Comparison of ENCODE assay signal across 8 cellular contexts in genomic region chr19:1856345-1856697, GRCh38. TPM values are rescaled to one million over a fixed set of nuclear protein-coding genes. Genes with fewer than 3 reads are reported as not detected.
A peak's percentile ranks its signal among the peaks of the same experiment; 100 is the strongest.
DNase-seq lines count a peak whose midpoint lies in the region; ATAC-seq and TF ChIP-seq lines count a peak whose summit lies in the region.

No MANE protein-coding gene starts in this region.

- H3K9ac ChIP-seq in HUES6 (ENCODE audit: low read length) (peak overlapping the region; percentile 58), mammary epithelial cell (ENCODE audit: insufficient read depth, low read length) (no peak overlapping the region), muscle layer of colon (ENCODE audit: low read length) (peak overlapping the region; percentile 21)

- H3K4me1 ChIP-seq in A673 (ENCODE audit: insufficient read depth, low read length, poor library complexity, severe bottlenecking) (peaks cover 96% of the 10 kb centered on the region), HUES6 (ENCODE audit: control insufficient read depth, insufficient read depth, low read length) (peaks cover 70% of the 10 kb centered on the region), mammary epithelial cell (ENCODE audit: insufficient read depth, low read length) (peaks cover 83% of the 10 kb centered on the region), muscle layer of colon (ENCODE audit: insufficient read depth, low read length) (peaks cover 44% of the 10 kb centered on the region)

- peaks cover 98% of the 10 kb centered on the region for H3K79me2 ChIP-seq in mammary epithelial cell (ENCODE audit: insufficient read depth, low read length)

- H3K9me3 ChIP-seq in A673 (ENCODE audit: low read depth, low read length, poor library complexity, severe bottlenecking) (no peaks in the 10 kb centered on the region), HUES6 (ENCODE audit: control insufficient read depth, insufficient read depth, low read depth, low read length) (no peaks in the 10 kb centered on the region), mammary epithelial cell (replicated peaks; ENCODE audit: insufficient read depth, low read length) (no peaks in the 10 kb centered on the region), muscle layer of colon (ENCODE audit: low read length) (no peaks in the 10 kb centered on the region)

- H3K4me2 ChIP-seq in mammary epithelial cell (ENCODE audit: insufficient read depth, low read depth, low read length) = peak overlapping the region; percentile 96

- dilution Hi-C loops in mammary epithelial cell (cut with HindIII; ENCODE audit: low sequenced_read_pairs) = no loop called here

- H3K4me3 ChIP-seq in A673 (ENCODE audit: low read depth, low read length, poor library complexity, severe bottlenecking) (peak overlapping the region; percentile 43), HUES6 (ENCODE audit: low read depth, low read length) (peak overlapping the region; percentile 73), mammary epithelial cell (replicated peaks in 1 of 3; ENCODE audit: insufficient read depth in 1 of 3, low read depth in 2 of 3, low read length in 3 of 3) (peak overlapping the region in 2 of 3 experiments; percentile 6 to 28), muscle layer of colon (ENCODE audit: low read depth in 1 of 2, low read length in 2 of 2) (peak overlapping the region in 1 of 2 donors; percentile 43)

- intact Hi-C loops in A673 (cut with micrococcal nuclease; ENCODE audit: unreplicated experiment) (loop anchor here (5.0 kb wide), 1 partner anchor 589 kb away; the partner anchor contains the start of gene CIRBP), mammary epithelial cell (cut with micrococcal nuclease) (no loop called here)

- H4K20me1 ChIP-seq in mammary epithelial cell (ENCODE audit: insufficient read depth, low read length) = peaks cover 7% of the 10 kb centered on the region

- ATAC-seq in GM21717 (IDR thresholded peaks at IDR 0.05; ENCODE audit: unreplicated experiment) = no peak

- CTCF ChIA-PET in A673 (lab: Charles Lee) (interaction anchor here (0.5 kb wide), 1 partner anchor 8 kb away, joined by 6 read pairs; no protein-coding TSS in a partner anchor), mammary epithelial cell (lab: Charles Lee; ENCODE audit: low non-redundant PET) (no interaction called here)

- DNase-seq in A673 (ENCODE audit: low spot score) = no peak
- DNase-seq in mammary epithelial cell = no peak
- no peak for DNase-seq in inferior parietal cortex (ENCODE audit: extremely low spot score)
- DNase-seq in NCI-H1930 (lab: John Stamatoyannopoulos, UW) = no peak
- DNase-seq in H4 (ENCODE audit: low spot score) = no peak

- WGBS in mammary epithelial cell (ENCODE audit: low coverage, missing lambda C conversion rate) = 76% methylated on average over 6 of the region's 6 CpGs

- H3K27ac ChIP-seq in A673 (ENCODE audit: low read depth, low read length, poor library complexity, severe bottlenecking) (peak overlapping the region; percentile 80), HUES6 (ENCODE audit: low read depth, low read length) (peak overlapping the region; percentile 18; the same call in 1 of the 2 replicates), mammary epithelial cell (ENCODE audit: insufficient read depth, low read depth, low read length) (no peak overlapping the region), muscle layer of colon (ENCODE audit: low read depth, low read length) (peak overlapping the region; percentile 21)

- POLR2A ChIA-PET in A673 (lab: Charles Lee; ENCODE audit: low non-redundant PET) = no interaction called here

- H3K36me3 ChIP-seq in A673 (ENCODE audit: insufficient read depth, low read length, poor library complexity, severe bottlenecking) (peaks cover 4% of the 10 kb centered on the region), HUES6 (ENCODE audit: control insufficient read depth, insufficient read depth, low read length) (no peaks in the 10 kb centered on the region), mammary epithelial cell (ENCODE audit: insufficient read depth, low read length) (no peaks in the 10 kb centered on the region), muscle layer of colon (ENCODE audit: insufficient read depth, low read length) (no peaks in the 10 kb centered on the region)

- in situ Hi-C loops in mammary epithelial cell (cut with MboI; ENCODE audit: low sequenced_read_pairs in 2 of 2) = no loop called here

- no peak for TF ChIP-seq CTCF in A673 (conservative IDR thresholded peaks at IDR 0.05; ENCODE audit: low read depth, low read length)
- no peak for TF ChIP-seq CTCF in mammary epithelial cell (conservative IDR thresholded peaks at IDR 0.05 in 1 of 2, IDR thresholded peaks at IDR 0.05 in 1 of 2; ENCODE audit: extremely low read depth in 1 of 2, insufficient read depth in 1 of 2, low read depth in 1 of 2, low read length in 2 of 2)

- no peak overlapping the region for H2AFZ ChIP-seq in mammary epithelial cell (ENCODE audit: low read depth, low read length)

- BruUV-seq in A673 (replicated peaks; lab: Mats Ljungman, UMichigan) (no TSS peak), mammary epithelial cell (replicated peaks; lab: Mats Ljungman, UMichigan) (no TSS peak)

- no peaks in the 10 kb centered on the region for H3K27me3 ChIP-seq in A673 (replicated peaks; ENCODE audit: insufficient read depth, low read depth, low read length, poor library complexity)
- H3K27me3 ChIP-seq in HUES6 (ENCODE audit: control insufficient read depth, insufficient read depth, low read length) = peaks cover 11% of the 10 kb centered on the region
- no peaks in the 10 kb centered on the region for H3K27me3 ChIP-seq in mammary epithelial cell (ENCODE audit: insufficient read depth, low read length)
- peaks cover 13 to 67% of the 10 kb centered on the region in 2 donors for H3K27me3 ChIP-seq in muscle layer of colon (ENCODE audit: control insufficient read depth in 1 of 2, insufficient read depth in 2 of 2, low read length in 2 of 2)

RNA-seq across cellular contexts. Expression of gene KLF16, which starts 7.1 kb away (rescaled TPM):
- total RNA-seq in A673 (2021) (46.8 and 49.1 TPM in 2 replicates), mammary epithelial cell (10 to 100 TPM; 13.7 to 56.2 TPM)
- 11.9 TPM for polyA plus RNA-seq in mammary epithelial cell
- polyA minus RNA-seq in mammary epithelial cell = 11.0 TPM
- 1.8 and 4.6 TPM in 2 replicates for total RNA-seq in H4 (2014; rRNA removed; shearing (Covaris generic))

RNA-seq across cellular contexts. Expression of gene REXO1, which starts 8.0 kb away (rescaled TPM):
- total RNA-seq in A673 (2021) = 50.6 and 53.0 TPM in 2 replicates
- 10 to 100 TPM; 11.3 to 41.0 TPM for total RNA-seq in mammary epithelial cell
- 22.4 TPM for polyA plus RNA-seq in mammary epithelial cell
- 29.8 TPM for polyA minus RNA-seq in mammary epithelial cell
- 2.3 and 4.2 TPM in 2 replicates for total RNA-seq in H4 (2014; rRNA removed; shearing (Covaris generic))

RNA-seq across cellular contexts. Expression of gene ABHD17A, which starts 29.0 kb away (rescaled TPM):
- total RNA-seq in A673 (2021) (56.9 and 60.0 TPM in 2 replicates), mammary epithelial cell (10 to 100 TPM; 46.2 to 61.5 TPM)
- 56.8 TPM for polyA plus RNA-seq in mammary epithelial cell
- 7.2 TPM for polyA minus RNA-seq in mammary epithelial cell
- 20.2 and 40.6 TPM in 2 replicates for total RNA-seq in H4 (2014; rRNA removed; shearing (Covaris generic))

RNA-seq across cellular contexts. Expression of gene ATP8B3, which starts 44.2 kb away (rescaled TPM):
- total RNA-seq in A673 (2021) = 8.7 and 10.7 TPM in 2 replicates
- total RNA-seq in mammary epithelial cell = 1 to 10 TPM; 1.0 to 2.7 TPM
- polyA plus RNA-seq in mammary epithelial cell = 5.3 TPM
- 10.5 TPM for polyA minus RNA-seq in mammary epithelial cell
- total RNA-seq in H4 (2014; rRNA removed; shearing (Covaris generic)) = 3.6 and 7.8 TPM in 2 replicates

RNA-seq across cellular contexts. Expression of gene ADAT3, which starts 48.9 kb away (rescaled TPM):
- total RNA-seq in A673 (2021) = 14.1 and 18.0 TPM in 2 replicates
- total RNA-seq in mammary epithelial cell = 1 to 10 TPM; 3.5 to 7.3 TPM
- 1.7 TPM for polyA plus RNA-seq in mammary epithelial cell
- not detected for polyA minus RNA-seq in mammary epithelial cell
- total RNA-seq in H4 (2014; rRNA removed; shearing (Covaris generic)) = 0.93 and 1.0 TPM in 2 replicates
